Comparison of ENCODE assay signal across 17 cellular contexts in the genomic region with DNA sequence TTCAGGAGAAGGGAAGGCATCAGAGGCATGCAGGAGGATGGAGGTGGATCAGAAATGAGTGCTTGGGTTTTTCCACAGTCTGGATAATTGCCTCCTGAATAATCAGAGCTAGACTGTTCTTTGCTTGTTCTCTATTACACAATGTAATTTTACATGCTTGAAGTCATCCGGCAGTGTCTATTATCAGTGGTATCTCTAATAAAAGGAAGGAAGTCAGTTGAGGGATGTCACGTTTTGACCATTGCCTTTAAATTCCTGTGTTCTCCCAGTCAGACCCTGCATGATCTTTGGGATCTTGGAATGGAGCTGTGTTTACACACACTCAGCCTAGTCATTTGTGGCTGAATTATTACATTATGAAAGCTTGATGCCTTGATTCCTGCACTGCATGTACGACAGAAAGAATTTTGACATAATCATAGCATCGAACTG.
DNase-seq lines count a peak whose midpoint lies in the region; ATAC-seq and TF ChIP-seq lines count a peak whose summit lies in the region.
"Had no signal": no experiment of that assay in that cellular context is flagged by ENCODE, and none has a peak within 500 bp of the region (broad histone marks: within the 10 kb centered on the region; RNA-seq: fewer than 3 reads in every experiment).

No MANE protein-coding gene starts in this region.

- no peaks in the 10 kb centered on the region for H3K9me2 ChIP-seq in MM.1S (replicated peaks; ENCODE audit: insufficient read depth, low read length)

- no peaks in the 10 kb centered on the region for H3K79me2 ChIP-seq in MM.1S (ENCODE audit: low read length)

- peaks cover 0 to 13% (median 10%) of the 10 kb centered on the region in 10 experiments; a peak in 14 of 20 replicates for H3K4me1 ChIP-seq in BLaER1 treated with 17β-estradiol and CSF1 and Interleukin-3, amounts not matched to agents 10 nM and 100 nM
- H3K4me1 ChIP-seq in adrenal gland (replicated peaks in 1 of 2), result no peaks in the 10 kb centered on the region
- no peaks in the 10 kb centered on the region for H3K4me1 ChIP-seq in MM.1S (ENCODE audit: low read length)
- H3K4me1 ChIP-seq: testis had no signal

- no peak for TF ChIP-seq POLR2A in adrenal gland (IDR thresholded peaks at IDR 0.05)

- peak; percentile 53 for DNase-seq in NCI-H69 (lab: John Stamatoyannopoulos, UW)
- no peak for DNase-seq in dorsolateral prefrontal cortex
- peak; percentile 50 for DNase-seq in putamen (ENCODE audit: low spot score)
- DNase-seq in adrenal gland, result no peak
- DNase-seq in MM.1S, result no peak
- DNase-seq in NCI-H524 (lab: John Stamatoyannopoulos, UW), result no peak
- DNase-seq: CD4-positive, alpha-beta memory T cell; endodermal cell; kidney glomerular epithelial cell; NCI-H1694; NCI-H446 treated with DMSO at 0.1 percent for 48 hours; OCI-M1; posterior cingulate gyrus; testis had no signal

- TF ChIP-seq CTCF in dorsolateral prefrontal cortex (IDR thresholded peaks at IDR 0.05 in 54 of 56, conservative IDR thresholded peaks at IDR 0.05 in 2 of 56; ENCODE audit: low read depth in 1 of 56, partially characterized antibody in 56 of 56) (no peak), adrenal gland (IDR thresholded peaks at IDR 0.05) (no peak), MM.1S (IDR thresholded peaks at IDR 0.05; ENCODE audit: low read length) (no peak)

- no peaks in the 10 kb centered on the region for H3K36me3 ChIP-seq in BLaER1 treated with 17β-estradiol and CSF1 and Interleukin-3, amounts not matched to agents 10 nM and 100 nM
- H3K36me3 ChIP-seq in adrenal gland (replicated peaks in 1 of 2) (no peaks in the 10 kb centered on the region), MM.1S (replicated peaks; ENCODE audit: insufficient read depth, low read length) (no peaks in the 10 kb centered on the region)

- H3F3A ChIP-seq in MM.1S (ENCODE audit: insufficient read depth, low read length), result no peaks in the 10 kb centered on the region

- peak overlapping the region; percentile 7 to 44 (median 23); a peak in 13 of 22 replicates for H3K4me2 ChIP-seq in BLaER1 treated with 17β-estradiol and CSF1 and Interleukin-3, amounts not matched to agents 10 nM and 100 nM
- no peak overlapping the region for H3K4me2 ChIP-seq in MM.1S (ENCODE audit: low read depth, low read length)
- H3K4me2 ChIP-seq: KMS-11 had no signal

- H3K9me3 ChIP-seq in BLaER1 treated with 17β-estradiol and CSF1 and Interleukin-3, amounts not matched to agents 10 nM and 100 nM (replicated peaks in 1 of 11), result peaks cover 0 to 3% (median 0%) of the 10 kb centered on the region in 11 experiments; a peak in 1 of 22 replicates
- H3K9me3 ChIP-seq in adrenal gland (replicated peaks in 1 of 3), result no peaks in the 10 kb centered on the region
- H3K9me3 ChIP-seq in MM.1S (replicated peaks; ENCODE audit: insufficient read depth, low read length), result no peaks in the 10 kb centered on the region
- H3K9me3 ChIP-seq: testis had no signal

- no peak overlapping the region for H2AFZ ChIP-seq in MM.1S (ENCODE audit: low read length)

- no peak overlapping the region for H3K9ac ChIP-seq in BLaER1 treated with 17β-estradiol and CSF1 and Interleukin-3, amounts not matched to agents 10 nM and 100 nM
- no peak overlapping the region for H3K9ac ChIP-seq in MM.1S (ENCODE audit: low read length)
- H3K9ac ChIP-seq: KMS-11 had no signal

- intact Hi-C loops in dorsolateral prefrontal cortex (cut with DNase I) (no loop called here), adrenal gland (cut with DNase I) (no loop called here)

- no peak for ATAC-seq in HG03378 (IDR thresholded peaks at IDR 0.05; ENCODE audit: unreplicated experiment)

- H4K20me1 ChIP-seq in BLaER1 treated with 17β-estradiol and CSF1 and Interleukin-3, amounts not matched to agents 10 nM and 100 nM, result no peaks in the 10 kb centered on the region
- H4K20me1 ChIP-seq in MM.1S (ENCODE audit: insufficient read depth, low read length), result no peaks in the 10 kb centered on the region

- 36 to 49% (median 42%) methylated on average over 4 of the region's 4 CpGs for WGBS in adrenal gland, 4 donors

- H3K4me3 ChIP-seq in BLaER1 treated with 17β-estradiol and CSF1 and Interleukin-3, amounts not matched to agents 10 nM and 100 nM, result no peak overlapping the region
- H3K4me3 ChIP-seq in dorsolateral prefrontal cortex (no peak overlapping the region), adrenal gland (no peak overlapping the region), MM.1S (ENCODE audit: low read length) (no peak overlapping the region)
- H3K4me3 ChIP-seq: testis had no signal

- no peaks in the 10 kb centered on the region for H3K27me3 ChIP-seq in BLaER1 treated with 17β-estradiol and CSF1 and Interleukin-3, amounts not matched to agents 10 nM and 100 nM
- H3K27me3 ChIP-seq in dorsolateral prefrontal cortex (no peaks in the 10 kb centered on the region), adrenal gland (no peaks in the 10 kb centered on the region), MM.1S (replicated peaks; ENCODE audit: insufficient read depth, low read length) (no peaks in the 10 kb centered on the region)
- H3K27me3 ChIP-seq: testis had no signal

- H3K27ac ChIP-seq in BLaER1 treated with 17β-estradiol and CSF1 and Interleukin-3, amounts not matched to agents 10 nM and 100 nM, result no peak overlapping the region
- H3K27ac ChIP-seq in dorsolateral prefrontal cortex, result peak overlapping the region in 35 of 59 donors; percentile 5 to 81 (median 46)
- peak overlapping the region in 1 of 5 donors; percentile 51 for H3K27ac ChIP-seq in adrenal gland
- no peak overlapping the region for H3K27ac ChIP-seq in MM.1S (ENCODE audit: low read length)
- H3K27ac ChIP-seq: KMS-11, testis had no signal

Comparison
In these comparisons a context has a peak if more than half of its experiments do, and no peak if none do; other contexts are left out.
1. H3K27ac ChIP-seq: peak in dorsolateral prefrontal cortex (35 of 59); none in BLaER1 treated with 17β-estradiol and CSF1 and Interleukin-3, amounts not matched to agents 10 nM and 100 nM (0 of 11) and MM.1S (single experiment).
2. DNase-seq: peak in NCI-H69 (single experiment) and putamen (single experiment); none in dorsolateral prefrontal cortex (0 of 10), adrenal gland (0 of 7), MM.1S (single experiment) and NCI-H524 (0 of 2).